Comparison of ENCODE assay signal across 12 cellular contexts in genomic region chr14:77313374-77313773, GRCh38. TPM values are rescaled to one million over a fixed set of nuclear protein-coding genes. Genes with fewer than 3 reads are reported as not detected.
A peak's percentile ranks its signal among the peaks of the same experiment; 100 is the strongest.
DNase-seq lines count a peak whose midpoint lies in the region; ATAC-seq and TF ChIP-seq lines count a peak whose summit lies in the region.
"Had no signal": no experiment of that assay in that cellular context is flagged by ENCODE, and none has a peak within 500 bp of the region (broad histone marks: within the 10 kb centered on the region; RNA-seq: fewer than 3 reads in every experiment).

No MANE protein-coding gene starts in this region.

- no peaks in the 10 kb centered on the region for H3K36me3 Mint-ChIP-seq in GM23338 (ENCODE audit: low read depth)

- no peak for TF ChIP-seq POLR2A in body of pancreas (IDR thresholded peaks at IDR 0.05)

- H3K27me3 ChIP-seq in GM23338 (ENCODE audit: insufficient read depth) (no peaks in the 10 kb centered on the region), hepatocyte (no peaks in the 10 kb centered on the region), smooth muscle cell (ENCODE audit: low read depth) (no peaks in the 10 kb centered on the region), body of pancreas (no peaks in the 10 kb centered on the region)

- no peak overlapping the region for H3K4me3 Mint-ChIP-seq in GM23338

- DNase-seq in GM23338 (ENCODE audit: low spot score): no peak
- peak; percentile 64 for DNase-seq in amniotic epithelial cell (ENCODE audit: low read depth)
- no peak for DNase-seq in hepatocyte (ENCODE audit: low spot score)
- DNase-seq in smooth muscle cell (lab: John Stamatoyannopoulos, UW; ENCODE audit: unreplicated experiment): no peak
- no peak for DNase-seq in body of pancreas
- DNase-seq in NCI-H69 (lab: John Stamatoyannopoulos, UW): no peak
- DNase-seq in SIG-M5 treated with dmso at 0.1 percent for 504 hours (lab: John Stamatoyannopoulos, UW; ENCODE audit: unreplicated experiment): no peak
- DNase-seq: activated naive CD4-positive, alpha-beta T cell; kidney had no signal

- H3K4me2 ChIP-seq in GM23338 (peak overlapping the region; percentile 29), hepatocyte (peak overlapping the region; percentile 37), smooth muscle cell (peak overlapping the region; percentile 48)

- peak overlapping the region; percentile 87 for H3K27ac ChIP-seq in GM23338 (ENCODE audit: low read depth)
- H3K27ac ChIP-seq in hepatocyte: peak overlapping the region; percentile 87
- peak overlapping the region; percentile 90 for H3K27ac ChIP-seq in smooth muscle cell (ENCODE audit: low read depth)
- H3K27ac ChIP-seq in body of pancreas: no peak overlapping the region

- H3F3A ChIP-seq in GM23338 (replicated peaks; ENCODE audit: low read depth) (0 out of 2 replicates have a peak, but pooled peaks cover 4% of the 10 kb centered on the region), smooth muscle cell (ENCODE audit: low read depth) (peaks cover 10% of the 10 kb centered on the region)

- H3K27ac Mint-ChIP-seq in GM23338: peak overlapping the region; percentile 72

- H3K4me1 ChIP-seq in GM23338 (ENCODE audit: insufficient read depth) (peaks cover 33% of the 10 kb centered on the region), hepatocyte (ENCODE audit: insufficient read depth) (peaks cover 33% of the 10 kb centered on the region), smooth muscle cell (ENCODE audit: low read depth) (peaks cover 14% of the 10 kb centered on the region), body of pancreas (peaks cover 33% of the 10 kb centered on the region)

- H4K20me1 ChIP-seq in GM23338 (replicated peaks; ENCODE audit: insufficient read depth) (no peaks in the 10 kb centered on the region), hepatocyte (ENCODE audit: insufficient read depth, poor library complexity, severe bottlenecking) (no peaks in the 10 kb centered on the region), smooth muscle cell (ENCODE audit: low read depth) (peaks cover 5% of the 10 kb centered on the region)

- H3K27me3 Mint-ChIP-seq in GM23338 (ENCODE audit: insufficient read depth, low read depth, poor library complexity): peaks cover 4% of the 10 kb centered on the region

- no peaks in the 10 kb centered on the region for H3K9me3 Mint-ChIP-seq in GM23338

- intact Hi-C loops in body of pancreas (cut with DNase I): loop anchor here (5.0 kb wide), 1 partner anchor 149 kb away; no protein-coding TSS in a partner anchor

- H3K4me1 Mint-ChIP-seq in GM23338: peaks cover 38% of the 10 kb centered on the region

- TF ChIP-seq CTCF in GM23338 (conservative IDR thresholded peaks at IDR 0.05; ENCODE audit: low read depth in 2 of 2) (no peak), hepatocyte (IDR thresholded peaks at IDR 0.05; ENCODE audit: poor library complexity) (no peak), smooth muscle cell (IDR thresholded peaks at IDR 0.05; ENCODE audit: borderline replicate concordance, insufficient read depth, poor library complexity, severe bottlenecking) (no peak), body of pancreas (IDR thresholded peaks at IDR 0.05) (no peak)

- no peaks in the 10 kb centered on the region for H3K36me3 ChIP-seq in GM23338 (ENCODE audit: insufficient read depth)
- no peaks in the 10 kb centered on the region for H3K36me3 ChIP-seq in hepatocyte (replicated peaks; ENCODE audit: insufficient read depth, low read depth)
- H3K36me3 ChIP-seq in smooth muscle cell (ENCODE audit: low read depth): no peaks in the 10 kb centered on the region
- H3K36me3 ChIP-seq in body of pancreas (replicated peaks in 1 of 2; ENCODE audit: insufficient read depth in 1 of 2, low read depth in 2 of 2): no peaks in the 10 kb centered on the region

- H2AFZ ChIP-seq in GM23338 (no peak overlapping the region), hepatocyte (no peak overlapping the region), smooth muscle cell (ENCODE audit: low read depth) (no peak overlapping the region)

- H3K79me2 ChIP-seq in GM23338 (replicated peaks; ENCODE audit: insufficient read depth) (peaks cover 45% of the 10 kb centered on the region), hepatocyte (peaks cover 50% of the 10 kb centered on the region), smooth muscle cell (ENCODE audit: low read depth) (peaks cover 36% of the 10 kb centered on the region)

- peak overlapping the region; percentile 52 for H3K9ac ChIP-seq in smooth muscle cell (ENCODE audit: low read depth)

- ATAC-seq in GM23338 (no peak), body of pancreas (no peak), HG02981 (IDR thresholded peaks at IDR 0.05; ENCODE audit: unreplicated experiment) (no peak)

- H3K9me2 ChIP-seq in GM23338 (ENCODE audit: insufficient read depth) (no peaks in the 10 kb centered on the region), hepatocyte (replicated peaks; ENCODE audit: insufficient read depth) (no peaks in the 10 kb centered on the region)

- no peaks in the 10 kb centered on the region for H3K9me3 ChIP-seq in hepatocyte (ENCODE audit: low read depth)
- no peaks in the 10 kb centered on the region for H3K9me3 ChIP-seq in smooth muscle cell (replicated peaks; ENCODE audit: low read depth)
- H3K9me3 ChIP-seq in body of pancreas: no peaks in the 10 kb centered on the region

- H3K4me3 ChIP-seq in GM23338: no peak overlapping the region
- no peak overlapping the region for H3K4me3 ChIP-seq in hepatocyte
- no peak overlapping the region for H3K4me3 ChIP-seq in smooth muscle cell
- H3K4me3 ChIP-seq in body of pancreas: no peak overlapping the region

- WGBS in hepatocyte (ENCODE audit: low lambda C conversion rate, missing lambda C conversion rate): 17% methylated on average over 1 of the region's 1 CpG
- 41% methylated on average over 1 of the region's 1 CpG for WGBS in smooth muscle cell (ENCODE audit: low lambda C conversion rate)
- WGBS in body of pancreas, 2 donors: 56 to 59% methylated on average over 1 of the region's 1 CpG

TF ChIP-seq in GM23338, 12 proteins besides CTCF, POLR2A, EP300 and RAD21 (continues in another document):
- no peak for TF ChIP-seq EZH2phosphoT487 (IDR thresholded peaks at IDR 0.05; ENCODE audit: unreplicated experiment)
- TF ChIP-seq STAT1 (IDR thresholded peaks at IDR 0.05; ENCODE audit: unreplicated experiment): no peak

RNA-seq across cellular contexts. Expression of gene POMT2, which starts 7.3 kb away (rescaled TPM):
- 29.9 and 35.4 TPM in 2 replicates for total RNA-seq in GM23338 (2014; rRNA removed; shearing (Covaris generic))
- polyA plus RNA-seq in GM23338 (2016; fragmentation: Nextera tagmentation; extraction: Ambion mirVana): 20.5 and 24.3 TPM in 2 replicates
- total RNA-seq in hepatocyte: 13.7 and 21.1 TPM in 2 replicates
- polyA plus RNA-seq in hepatocyte: 28.7 and 39.3 TPM in 2 replicates
- total RNA-seq in smooth muscle cell: 15.9 and 22.5 TPM in 2 replicates
- polyA plus RNA-seq in smooth muscle cell: 39.8 and 52.8 TPM in 2 replicates
- total RNA-seq in body of pancreas: 10 to 100 TPM; 22.6 to 45.2 TPM

RNA-seq across cellular contexts. Expression of gene GSTZ1, which starts 7.5 kb away (rescaled TPM):
- total RNA-seq in GM23338 (2014; rRNA removed; shearing (Covaris generic)): 26.3 and 31.0 TPM in 2 replicates
- polyA plus RNA-seq in GM23338 (2016; fragmentation: Nextera tagmentation; extraction: Ambion mirVana): 29.0 and 30.4 TPM in 2 replicates
- 34.7 and 37.6 TPM in 2 replicates for total RNA-seq in hepatocyte
- 23.5 and 23.9 TPM in 2 replicates for polyA plus RNA-seq in hepatocyte
- 15.1 and 29.1 TPM in 2 replicates for total RNA-seq in smooth muscle cell
- 17.0 and 26.9 TPM in 2 replicates for polyA plus RNA-seq in smooth muscle cell
- 10 to 100 TPM; 14.3 to 16.2 TPM for total RNA-seq in body of pancreas

RNA-seq across cellular contexts. Expression of gene NGB, which starts 42.4 kb away (rescaled TPM):
- total RNA-seq in GM23338 (2014; rRNA removed; shearing (Covaris generic)): 0.27 and 1.0 TPM in 2 replicates
- polyA plus RNA-seq in GM23338 (2016; fragmentation: Nextera tagmentation; extraction: Ambion mirVana) (0.10 and 0.21 TPM in 2 replicates), hepatocyte (not detected in 2 replicates), smooth muscle cell (not detected in 2 replicates)
- total RNA-seq in hepatocyte (not detected in 2 replicates), smooth muscle cell (not detected in 2 replicates), body of pancreas (under 1 TPM in 1 of 2 donors, not detected in 1; 0.33 TPM)
- total RNA-seq: kidney, posterior vena cava, urinary bladder had no signal
- polyA plus RNA-seq: urinary bladder had no signal

Comparison
In these comparisons a context has a peak if more than half of its experiments do, and no peak if none do; other contexts are left out.
1. H3K27ac ChIP-seq: peak in GM23338 (single experiment), hepatocyte (single experiment) and smooth muscle cell (single experiment); none in body of pancreas (0 of 4).
2. Peak in every context shown above with its lines, with median percentiles within 50 percentile points of each other: H3K4me2 ChIP-seq.